Comparison of ENCODE assay signal across 28 cellular contexts in genomic region chr7:94665426-94665825, GRCh38.
"Had no signal": no experiment of that assay in that cellular context is flagged by ENCODE, and none has a peak within 500 bp of the region (broad histone marks: within the 10 kb centered on the region; RNA-seq: fewer than 3 reads in every experiment).

No MANE protein-coding gene starts in this region.

- H3K9me3 ChIP-seq: colonic mucosa, esophagus squamous epithelium, gastrocnemius medialis, gastroesophageal sphincter, heart left ventricle, heart right ventricle had no signal

- ATAC-seq: effector memory CD8-positive, alpha-beta T cell; esophagus mucosa; foreskin keratinocyte; gastrocnemius medialis; gastroesophageal sphincter; heart left ventricle; heart right ventricle had no signal

- H3K4me3 Mint-ChIP-seq: dendritic cell treated with granulocyte-macrophage colony-stimulating factor and Interleukin-4, amounts not matched to agents 40 ng/mL and 50 ng/mL, for 4 days; effector memory CD8-positive, alpha-beta T cell; endodermal cell had no signal

- FAIRE-seq: colon, endometrium, endothelial cell of umbilical vein, frontal cortex had no signal

- H3K27me3 Mint-ChIP-seq: dendritic cell treated with granulocyte-macrophage colony-stimulating factor and Interleukin-4, amounts not matched to agents 40 ng/mL and 50 ng/mL, for 4 days had no signal

- H3K9me3 Mint-ChIP-seq: effector memory CD8-positive, alpha-beta T cell had no signal

- H3K4me1 ChIP-seq: colonic mucosa, esophagus squamous epithelium, foreskin keratinocyte, gastrocnemius medialis, gastroesophageal sphincter, heart left ventricle, heart right ventricle had no signal

- H3K4me1 Mint-ChIP-seq: endodermal cell had no signal

- H3K4me3 ChIP-seq: colonic mucosa, coronary artery, dorsolateral prefrontal cortex, esophagus squamous epithelium, gastrocnemius medialis, gastroesophageal sphincter, heart left ventricle, heart right ventricle had no signal

- H3K27ac Mint-ChIP-seq: dendritic cell treated with granulocyte-macrophage colony-stimulating factor and Interleukin-4, amounts not matched to agents 40 ng/mL and 50 ng/mL, for 4 days; effector memory CD8-positive, alpha-beta T cell; endodermal cell had no signal

- H3K27ac ChIP-seq: colonic mucosa, coronary artery, dorsolateral prefrontal cortex, epithelial cell of prostate, esophagus squamous epithelium, foreskin keratinocyte, gastrocnemius medialis, gastroesophageal sphincter, heart left ventricle, heart right ventricle had no signal

- H3K36me3 ChIP-seq: colonic mucosa, esophagus squamous epithelium, gastrocnemius medialis, gastroesophageal sphincter, heart left ventricle, heart right ventricle had no signal

- DNase-seq: colonic mucosa; cortex of kidney; dermis blood vessel endothelial cell; dorsolateral prefrontal cortex; effector CD4-positive, alpha-beta T cell; effector CD8-positive, alpha-beta T cell; effector memory CD4-positive, alpha-beta T cell; effector memory CD8-positive, alpha-beta T cell; endodermal cell; erythroblast; esophagus squamous epithelium; foreskin fibroblast; foreskin keratinocyte; foreskin melanocyte; gastrocnemius medialis; glutamatergic neuron; head of caudate nucleus; heart left ventricle; heart right ventricle had no signal

- H3K27me3 ChIP-seq: colonic mucosa, dorsolateral prefrontal cortex, esophagus squamous epithelium, foreskin keratinocyte, gastrocnemius medialis, gastroesophageal sphincter, heart left ventricle, heart right ventricle had no signal
